Comparison of ENCODE assay signal across 20 cellular contexts in genomic region chr7:55070271-55070743, GRCh38. TPM values are rescaled to one million over a fixed set of nuclear protein-coding genes. Genes with fewer than 3 reads are reported as not detected.
DNase-seq lines count a peak whose midpoint lies in the region; ATAC-seq and TF ChIP-seq lines count a peak whose summit lies in the region.
"Had no signal": no experiment of that assay in that cellular context is flagged by ENCODE, and none has a peak within 500 bp of the region (broad histone marks: within the 10 kb centered on the region; RNA-seq: fewer than 3 reads in every experiment).

No MANE protein-coding gene starts in this region.

- no peak for DNase-seq in HFFc6
- DNase-seq in epithelial cell of proximal tubule (ENCODE audit: low read depth): peak; percentile 63
- no peak for DNase-seq in mesothelial cell of epicardium (ENCODE audit: low spot score in 2 of 2, unreplicated experiment in 2 of 2)
- no peak for DNase-seq in PC-3
- no peak for DNase-seq in NCI-H2227 (lab: John Stamatoyannopoulos, UW; ENCODE audit: unreplicated experiment)
- DNase-seq: activated CD8-positive, alpha-beta memory T cell treated with anti-CD3 and anti-CD28 coated beads, Interleukin-2, amount 50 U/mL, for 48 hours; activated naive CD8-positive, alpha-beta T cell treated with anti-CD3 and anti-CD28 coated beads, Interleukin-2, amount 50 U/mL, for 24 hours; CD4-positive, alpha-beta memory T cell; DMS53; GF-D8; NCI-H1694 treated with DMSO at 0.1 percent for 48 hours; NCI-H226; nucleus accumbens had no signal

- intact Hi-C loops in PC-3 (cut with micrococcal nuclease): loop anchor here (5.0 to 10.0 kb wide), 3 partner anchors 106 to 283 kb away; no protein-coding TSS in a partner anchor

- H3K27ac Mint-ChIP-seq in HFFc6 (peak overlapping the region; percentile 69), mesothelial cell of epicardium (no peak overlapping the region)
- H3K27ac Mint-ChIP-seq: activated naive CD8-positive, alpha-beta T cell treated with anti-CD3 and anti-CD28 coated beads, Interleukin-2, amount 50 U/mL, for 24 hours; CD4-positive, alpha-beta memory T cell; stimulated activated effector memory CD8-positive, alpha-beta T cell treated with anti-CD3 and anti-CD28 coated beads, Interleukin-12 subunit alpha, Interleukin-12 subunit beta, amount 100 ng/mL, for 72 hours had no signal

- H3K36me3 Mint-ChIP-seq in HFFc6 (ENCODE audit: low read depth) (peaks cover 28% of the 10 kb centered on the region), mesothelial cell of epicardium (no peaks in the 10 kb centered on the region)
- H3K36me3 Mint-ChIP-seq: CD4-positive, alpha-beta memory T cell; stimulated activated effector memory CD8-positive, alpha-beta T cell treated with anti-CD3 and anti-CD28 coated beads, Interleukin-12 subunit alpha, Interleukin-12 subunit beta, amount 100 ng/mL, for 72 hours had no signal

- no peak overlapping the region for H2AFZ ChIP-seq in PC-3 (ENCODE audit: low read length)

- POLR2A ChIA-PET in PC-3 (lab: Charles Lee; ENCODE audit: unreplicated experiment): no interaction called here

- H3K27me3 Mint-ChIP-seq in HFFc6 (ENCODE audit: insufficient read depth) (no peaks in the 10 kb centered on the region; the same call in none of the 2 replicates), mesothelial cell of epicardium (ENCODE audit: low read depth) (no peaks in the 10 kb centered on the region)

- no peaks in the 10 kb centered on the region for H4K20me1 ChIP-seq in PC-3 (ENCODE audit: low read length)

- H3K27me3 ChIP-seq in liver (ENCODE audit: control insufficient read depth in 4 of 4, insufficient read depth in 4 of 4, low read length in 3 of 4) (no peaks in the 10 kb centered on the region), stomach smooth muscle (ENCODE audit: control insufficient read depth in 1 of 2, insufficient read depth in 2 of 2, low read length in 2 of 2) (no peaks in the 10 kb centered on the region), PC-3 (ENCODE audit: low read length) (no peaks in the 10 kb centered on the region)

- CTCF ChIA-PET in PC-3 (lab: Charles Lee): interaction anchor here (0.7 kb wide), 1 partner anchor 185 kb away, joined by 5 read pairs; no protein-coding TSS in a partner anchor

- H3K4me1 ChIP-seq in liver (ENCODE audit: control insufficient read depth in 4 of 4, insufficient read depth in 4 of 4, low read length in 3 of 4) (peaks cover 7 to 72% (median 38%) of the 10 kb centered on the region in 4 donors), stomach smooth muscle (ENCODE audit: control insufficient read depth, insufficient read depth, low read length) (peaks cover 50% of the 10 kb centered on the region), PC-3 (ENCODE audit: insufficient read depth, low read length) (peaks cover 53% of the 10 kb centered on the region)

- H3K4me1 Mint-ChIP-seq in HFFc6 (ENCODE audit: low read depth): peaks cover 100% of the 10 kb centered on the region
- peaks cover 29% of the 10 kb centered on the region for H3K4me1 Mint-ChIP-seq in mesothelial cell of epicardium

- H3K4me3 Mint-ChIP-seq in HFFc6 (no peak overlapping the region), mesothelial cell of epicardium (no peak overlapping the region)
- H3K4me3 Mint-ChIP-seq: activated naive CD8-positive, alpha-beta T cell treated with anti-CD3 and anti-CD28 coated beads, Interleukin-2, amount 50 U/mL, for 24 hours; CD4-positive, alpha-beta memory T cell; stimulated activated effector memory CD8-positive, alpha-beta T cell treated with anti-CD3 and anti-CD28 coated beads, Interleukin-12 subunit alpha, Interleukin-12 subunit beta, amount 100 ng/mL, for 72 hours had no signal

- H3K36me3 ChIP-seq in liver (ENCODE audit: control insufficient read depth in 4 of 4, insufficient read depth in 3 of 4, low read depth in 1 of 4, low read length in 3 of 4) (no peaks in the 10 kb centered on the region), stomach smooth muscle (ENCODE audit: control insufficient read depth in 2 of 2, insufficient read depth in 2 of 2, low read length in 2 of 2) (no peaks in the 10 kb centered on the region), PC-3 (ENCODE audit: low read depth, low read length) (peaks cover 26% of the 10 kb centered on the region; the same call in 1 of the 2 replicates)

- H3K27ac ChIP-seq in liver (ENCODE audit: low read depth in 1 of 2, low read length in 2 of 2) (peak overlapping the region; percentile 28 to 53), stomach smooth muscle (ENCODE audit: low read length) (peak overlapping the region; percentile 78), PC-3 (ENCODE audit: low read length) (no peak overlapping the region)
- H3K27ac ChIP-seq: VCaP had no signal

- no peaks in the 10 kb centered on the region for H3K9me2 ChIP-seq in PC-3 (replicated peaks; ENCODE audit: low read length)

- H3K4me2 ChIP-seq in PC-3 (ENCODE audit: low read length): no peak overlapping the region

- H3F3A ChIP-seq in PC-3 (ENCODE audit: low read length, unreplicated experiment): peaks cover 12% of the 10 kb centered on the region

- H3K9me3 ChIP-seq in liver (ENCODE audit: control insufficient read depth in 4 of 4, low read length in 3 of 4): no peaks in the 10 kb centered on the region
- H3K9me3 ChIP-seq in stomach smooth muscle (ENCODE audit: control insufficient read depth in 2 of 2, low read length in 2 of 2): no peaks in the 10 kb centered on the region
- no peaks in the 10 kb centered on the region for H3K9me3 ChIP-seq in PC-3 (ENCODE audit: low read length)

- BruUV-seq in PC-3 (replicated peaks; lab: Mats Ljungman, UMichigan): no TSS peak

- no peak for ATAC-seq in GM18858 (IDR thresholded peaks at IDR 0.05; ENCODE audit: unreplicated experiment)
- no peak for ATAC-seq in PC-3
- ATAC-seq: activated naive CD8-positive, alpha-beta T cell treated with anti-CD3 and anti-CD28 coated beads, Interleukin-2, amount 50 U/mL, for 24 hours; sciatic nerve; stimulated activated effector memory CD8-positive, alpha-beta T cell treated with anti-CD3 and anti-CD28 coated beads, Interleukin-12 subunit alpha, Interleukin-12 subunit beta, amount 100 ng/mL, for 72 hours had no signal

- no peak for TF ChIP-seq CTCF in HFFc6 (IDR thresholded peaks at IDR 0.05)
- TF ChIP-seq CTCF in epithelial cell of proximal tubule (conservative IDR thresholded peaks at IDR 0.05; ENCODE audit: low read depth, low read length): no peak
- TF ChIP-seq CTCF in liver (IDR thresholded peaks at IDR 0.05; ENCODE audit: low read depth, low read length, missing input control): no peak
- no peak for TF ChIP-seq CTCF in mesothelial cell of epicardium (IDR thresholded peaks at IDR 0.05; ENCODE audit: unreplicated experiment)
- TF ChIP-seq CTCF in PC-3 (conservative IDR thresholded peaks at IDR 0.05; ENCODE audit: low read depth, low read length): no peak

- 42% methylated on average over 9 of the region's 9 CpGs for WGBS in liver

- H3K9ac ChIP-seq in liver (ENCODE audit: low read depth in 1 of 2, low read length in 2 of 2) (no peak overlapping the region), stomach smooth muscle (ENCODE audit: low read length in 2 of 2) (no peak overlapping the region), PC-3 (ENCODE audit: low read length) (no peak overlapping the region)

- H3K4me3 ChIP-seq in epithelial cell of proximal tubule (ENCODE audit: low read depth, low read length) (no peak overlapping the region), liver (ENCODE audit: low read depth in 1 of 3, low read length in 3 of 3) (no peak overlapping the region), stomach smooth muscle (ENCODE audit: low read length in 2 of 2) (no peak overlapping the region), PC-3 (ENCODE audit: low read length) (no peak overlapping the region)

- H3K79me2 ChIP-seq in PC-3 (ENCODE audit: low read length): peaks cover 81% of the 10 kb centered on the region

- no peaks in the 10 kb centered on the region for H3K9me3 Mint-ChIP-seq in HFFc6
- H3K9me3 Mint-ChIP-seq in mesothelial cell of epicardium: no peaks in the 10 kb centered on the region
- H3K9me3 Mint-ChIP-seq: activated naive CD8-positive, alpha-beta T cell treated with anti-CD3 and anti-CD28 coated beads, Interleukin-2, amount 50 U/mL, for 24 hours; stimulated activated effector memory CD8-positive, alpha-beta T cell treated with anti-CD3 and anti-CD28 coated beads, Interleukin-12 subunit alpha, Interleukin-12 subunit beta, amount 100 ng/mL, for 72 hours had no signal

- peak; percentile 7 to 34 for TF ChIP-seq RAD21 in liver (IDR thresholded peaks at IDR 0.05)

TF ChIP-seq in liver, 16 proteins besides CTCF, POLR2A, EP300 and RAD21 (continues in another document):
- TF ChIP-seq SP1 (IDR thresholded peaks at IDR 0.05) (peak; percentile 60), REST (IDR thresholded peaks at IDR 0.05) (peak; percentile 30), RXRA (IDR thresholded peaks at IDR 0.05) (peak; percentile 26 to 35), GABPA (IDR thresholded peaks at IDR 0.05 in 1 of 2, conservative IDR thresholded peaks at IDR 0.05 in 1 of 2) (no peak), FOXA1 (IDR thresholded peaks at IDR 0.05) (no peak)

RNA-seq across cellular contexts. Expression of gene EGFR, which starts 51.5 kb away (rescaled TPM):
- total RNA-seq in HFFc6 (2021; fragmentation: NEBNext Ultra II Directional; extraction: Animal tissue kit (Norgen Biotek cat#: 25700)): 10 to 100 TPM; 69.9 to 87.2 (median 77.0) TPM
- total RNA-seq in epithelial cell of proximal tubule (40.2 and 48.1 TPM in 2 replicates), liver (10 to 100 TPM; 31.8 to 37.0 TPM), mesothelial cell of epicardium (16.3 to 19.4 TPM (median 18.6 TPM) in 3 replicates), PC-3 (2014; rRNA removed) (50.0 and 64.6 TPM in 2 replicates)
- 10 to 100 TPM; 22.6 to 23.6 TPM for polyA plus RNA-seq in liver
- total RNA-seq: CD4-positive, alpha-beta memory T cell; T-helper 2 cell treated with Interferon-gamma antibody and Interleukin-4, amounts not matched to agents 100 ng/mL and 5 ng/mL, for 36 hours had no signal
- polyA plus RNA-seq: CD4-positive, alpha-beta memory T cell had no signal
